Comparison of ENCODE assay signal across 8 cellular contexts in the genomic region with DNA sequence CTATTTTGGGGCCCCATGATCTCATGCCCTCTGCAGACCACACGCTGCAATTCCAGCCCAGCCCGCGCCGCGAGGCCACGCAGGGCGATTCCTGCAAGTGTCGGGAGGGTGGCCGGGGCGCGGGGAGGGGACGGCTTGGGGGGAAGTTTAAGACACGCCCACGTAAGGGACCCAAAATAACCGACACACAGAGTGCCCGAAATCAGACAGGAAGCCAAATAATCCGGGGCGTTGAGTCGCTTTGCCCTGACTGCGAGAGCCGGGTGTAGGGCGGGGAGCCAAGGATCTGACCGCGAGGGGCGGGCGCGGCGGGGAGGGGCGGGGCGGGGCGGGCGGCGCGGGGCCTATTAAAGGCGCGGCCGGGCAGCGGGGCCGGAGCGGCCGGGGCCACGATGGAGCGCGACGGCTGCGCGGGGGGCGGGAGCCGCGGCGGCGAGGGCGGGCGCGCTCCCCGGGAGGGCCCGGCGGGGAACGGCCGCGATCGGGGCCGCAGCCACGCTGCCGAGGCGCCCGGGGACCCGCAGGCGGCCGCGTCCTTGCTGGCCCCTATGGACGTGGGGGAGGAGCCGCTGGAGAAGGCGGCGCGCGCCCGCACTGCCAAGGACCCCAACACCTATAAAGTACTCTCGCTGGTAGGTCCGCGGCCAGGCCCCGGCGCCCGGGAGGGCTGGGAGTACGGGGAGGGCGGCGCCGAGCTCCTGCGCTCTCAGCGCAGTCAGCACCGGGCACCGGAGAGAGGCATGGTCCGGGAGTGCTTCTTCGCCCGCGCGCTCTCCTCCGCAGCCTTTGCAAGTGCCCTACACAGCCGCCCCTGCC. TPM values are rescaled to one million over a fixed set of nuclear protein-coding genes. Genes with fewer than 3 reads are reported as not detected.
DNase-seq lines count a peak whose midpoint lies in the region; ATAC-seq, FAIRE-seq and TF ChIP-seq lines count a peak whose summit lies in the region.

A gene (plus strand): TSS at position 377 of the 816 bp plus-strand sequence. CDS start 16 bp downstream, at position 393.

- no peak for TF ChIP-seq POLR2A in suprapubic skin (IDR thresholded peaks at IDR 0.05)

- H3K79me2 ChIP-seq in neural cell (replicated peaks; ENCODE audit: insufficient read depth, low read length): no peaks in the 10 kb centered on the region

- peak within 1 kb of the TSS; percentile 42 for H3K9ac ChIP-seq in neural cell (ENCODE audit: low read length)

- peaks cover 13% of the 10 kb centered on the region for H3K4me1 ChIP-seq in suprapubic skin

- H3K27ac ChIP-seq in neural cell (ENCODE audit: low read length) (no peak within 1 kb of the TSS), suprapubic skin (peak within 1 kb of the TSS; percentile 63)

- peak; percentile 58 for ATAC-seq in GM19438 (IDR thresholded peaks at IDR 0.05; ENCODE audit: low read depth, unreplicated experiment)

- TF ChIP-seq CTCF in neural cell (IDR thresholded peaks at IDR 0.05; ENCODE audit: poor library complexity, severe bottlenecking): no peak
- peak in 1 of 2 donors; percentile 42 for TF ChIP-seq CTCF in suprapubic skin (IDR thresholded peaks at IDR 0.05)

- H3K4me2 ChIP-seq in neural cell (ENCODE audit: low read length): peak within 1 kb of the TSS; percentile 83

- no peaks in the 10 kb centered on the region for H3K9me2 ChIP-seq in neural cell (ENCODE audit: insufficient read depth, low read length)

- no peaks in the 10 kb centered on the region for H4K20me1 ChIP-seq in neural cell (ENCODE audit: insufficient read depth)

- WGBS in suprapubic skin: 1% methylated on average over 30 of the region's 99 CpGs

- no peak for TF ChIP-seq EP300 in neural cell (conservative IDR thresholded peaks at IDR 0.05; ENCODE audit: poor library complexity, severe bottlenecking)
- TF ChIP-seq EP300 in suprapubic skin (IDR thresholded peaks at IDR 0.05): no peak

- peak; percentile 92 for DNase-seq in AG20443 (ENCODE audit: low spot score)
- DNase-seq in HT-29 (ENCODE audit: low spot score): peak; percentile 29
- DNase-seq in SHP77 treated with DMSO at 0.1 percent for 48 hours (lab: John Stamatoyannopoulos, UW): peak; percentile 60
- DNase-seq in activated gamma-delta T cell treated with Interleukin-2 at 50 U/mL for 16 hours: peak; percentile 35
- peak; percentile 74 to 77 for DNase-seq in frontal cortex (ENCODE audit: low spot score in 2 of 2)
- peak; percentile 85 to 92 for DNase-seq in suprapubic skin (ENCODE audit: low spot score in 2 of 2)

- peaks cover 29% of the 10 kb centered on the region for H3K27me3 ChIP-seq in neural cell (ENCODE audit: insufficient read depth, low read depth, low read length)
- H3K27me3 ChIP-seq in suprapubic skin: no peaks in the 10 kb centered on the region

- H3F3A ChIP-seq in neural cell (ENCODE audit: insufficient read depth, low read length, poor library complexity, severe bottlenecking): no peaks in the 10 kb centered on the region

- peak within 1 kb of the TSS; percentile 79 for H3K4me3 ChIP-seq in neural cell (ENCODE audit: low read length)
- peak within 1 kb of the TSS; percentile 72 for H3K4me3 ChIP-seq in suprapubic skin

- H3K9me3 ChIP-seq in neural cell (ENCODE audit: low read length) (no peaks in the 10 kb centered on the region), suprapubic skin (no peaks in the 10 kb centered on the region)

- no peak for TF ChIP-seq RAD21 in neural cell (conservative IDR thresholded peaks at IDR 0.05)

- no peak for FAIRE-seq in frontal cortex (lab: Jason Lieb, UNC)

- no peaks in the 10 kb centered on the region for H3K36me3 ChIP-seq in neural cell (ENCODE audit: insufficient read depth, low read length)
- no peaks in the 10 kb centered on the region for H3K36me3 ChIP-seq in suprapubic skin

- H2AFZ ChIP-seq in neural cell (ENCODE audit: low read depth, low read length): peak within 1 kb of the TSS; percentile 57

TF ChIP-seq in neural cell, 6 proteins besides CTCF, POLR2A, EP300 and RAD21:
- TF ChIP-seq MXI1 (conservative IDR thresholded peaks at IDR 0.05; ENCODE audit: poor library complexity, severe bottlenecking) (peak; percentile 48), EZH2 (IDR thresholded peaks at IDR 0.05; ENCODE audit: borderline replicate concordance, insufficient read depth, low read length, poor library complexity, severe bottlenecking) (no peak)
TF ChIP-seq in neural cell: peak in this region for 1.

RNA-seq across cellular contexts. Expression of the gene that starts here (rescaled TPM):
- 0.03 and 0.33 TPM in 2 replicates for total RNA-seq in HT-29 (2014; rRNA removed; shearing (Covaris generic))
- total RNA-seq in frontal cortex (0.41 TPM), suprapubic skin (1 to 10 TPM; 2.9 to 9.1 (median 4.0) TPM)
- polyA plus RNA-seq in neural cell: 0.52 TPM in 1 of 2 replicates, not detected in the other
- polyA minus RNA-seq in neural cell: 0.23 and 0.24 TPM in 2 replicates

Comparison
In these comparisons a context has a peak if more than half of its experiments do, and no peak if none do; other contexts are left out.
1. Peak in DNase-seq in HT-29; RNA of the gene not detected or under 1 TPM.
2. Peak in DNase-seq in frontal cortex; RNA of the gene not detected or under 1 TPM.
3. DNase-seq: peak in every context shown above with its lines; median percentile 92 in AG20443; 88 in suprapubic skin; 76 in frontal cortex; 60 in SHP77 treated with DMSO at 0.1 percent for 48 hours; 35 in activated gamma-delta T cell treated with Interleukin-2 at 50 U/mL for 16 hours; 29 in HT-29.